11 cellular contexts compared by ENCODE assay signal in the genomic region with DNA sequence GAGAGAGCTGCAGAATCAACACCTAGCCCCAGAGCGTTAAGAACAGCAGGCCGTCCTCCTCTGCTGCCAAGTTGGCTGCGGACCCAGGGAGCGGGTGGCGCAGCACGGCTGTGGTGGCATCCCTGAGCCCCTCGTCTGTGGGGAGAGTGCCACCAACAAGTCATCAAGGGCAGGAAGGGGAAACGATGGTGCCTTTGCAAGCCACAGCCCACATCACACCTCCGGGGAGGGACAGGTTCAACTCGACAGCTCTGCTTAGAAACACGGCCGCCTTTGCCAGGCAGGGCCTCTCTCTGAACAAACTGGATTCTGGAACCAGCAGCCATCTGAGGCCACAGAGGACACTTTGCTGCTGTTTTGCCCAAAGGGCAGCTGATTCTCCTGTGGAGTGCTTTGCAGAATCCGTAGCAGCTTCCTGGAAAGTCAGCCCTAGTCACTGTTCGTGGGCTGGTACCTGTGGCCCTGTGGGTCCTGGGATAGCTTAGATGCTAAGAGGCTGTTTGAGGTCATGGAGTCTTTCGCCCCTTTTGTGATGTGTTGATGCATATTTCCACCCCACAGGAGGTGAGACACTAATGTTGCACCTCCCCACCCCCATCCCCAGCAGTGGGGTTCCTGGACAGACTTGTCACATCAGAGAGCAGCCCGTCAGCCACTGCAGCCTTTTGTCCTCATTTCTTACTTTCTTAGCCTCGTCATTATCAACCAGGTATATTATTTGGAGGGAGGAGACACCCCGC.
A peak's percentile ranks its signal among the peaks of the same experiment; 100 is the strongest.
DNase-seq lines count a peak whose midpoint lies in the region; ATAC-seq, FAIRE-seq and TF ChIP-seq lines count a peak whose summit lies in the region.
"Had no signal": no experiment of that assay in that cellular context is flagged by ENCODE, and none has a peak within 500 bp of the region (broad histone marks: within the 10 kb centered on the region; RNA-seq: fewer than 3 reads in every experiment).

No MANE protein-coding gene starts in this region.

- peak; percentile 19 for DNase-seq in NCI-H1694 (lab: John Stamatoyannopoulos, UW)
- peak; percentile 76 for DNase-seq in activated CD8-positive, alpha-beta T cell treated with anti-CD3 and anti-CD28 coated beads for 36 hours
- peak; percentile 54 for DNase-seq in activated naive CD8-positive, alpha-beta T cell treated with anti-CD3 and anti-CD28 coated beads, Interleukin-2, amount 10 ng/mL, durations not matched to agents 7 days and 5 days
- peak; percentile 2 for DNase-seq in stimulated activated CD8-positive, alpha-beta memory T cell treated with anti-CD3 and anti-CD28 coated beads, Interleukin-12 subunit alpha, Interleukin-12 subunit beta, amount 100 ng/mL, for 1 hour (ENCODE audit: low read depth)
- DNase-seq in urothelium cell line (ENCODE audit: low spot score) = no peak
- DNase-seq in cerebellum (ENCODE audit: low spot score) = no peak
- no peak for DNase-seq in effector CD4-positive, alpha-beta T cell
- DNase-seq: HFFc6, midbrain, testis had no signal

- H3K27ac Mint-ChIP-seq in activated CD8-positive, alpha-beta T cell treated with anti-CD3 and anti-CD28 coated beads for 36 hours = peak overlapping the region; percentile 80
- peak overlapping the region; percentile 54 for H3K27ac Mint-ChIP-seq in activated naive CD8-positive, alpha-beta T cell treated with anti-CD3 and anti-CD28 coated beads, Interleukin-2, amount 10 ng/mL, durations not matched to agents 7 days and 5 days
- H3K27ac Mint-ChIP-seq: HFFc6 had no signal

- no peaks in the 10 kb centered on the region for H3K36me3 Mint-ChIP-seq in activated CD8-positive, alpha-beta T cell treated with anti-CD3 and anti-CD28 coated beads for 36 hours (ENCODE audit: low read depth)
- no peaks in the 10 kb centered on the region for H3K36me3 Mint-ChIP-seq in activated naive CD8-positive, alpha-beta T cell treated with anti-CD3 and anti-CD28 coated beads, Interleukin-2, amount 10 ng/mL, durations not matched to agents 7 days and 5 days

- H3K4me3 Mint-ChIP-seq in activated CD8-positive, alpha-beta T cell treated with anti-CD3 and anti-CD28 coated beads for 36 hours = no peak overlapping the region
- peak overlapping the region; percentile 32 for H3K4me3 Mint-ChIP-seq in activated naive CD8-positive, alpha-beta T cell treated with anti-CD3 and anti-CD28 coated beads, Interleukin-2, amount 10 ng/mL, durations not matched to agents 7 days and 5 days
- H3K4me3 Mint-ChIP-seq: HFFc6 had no signal

- CTCF ChIA-PET in activated CD8-positive, alpha-beta T cell treated with anti-CD3 and anti-CD28 coated beads for 36 hours (lab: Charles Lee) = interaction anchor here (1.1 kb wide), 1 partner anchor 19 kb away, joined by 3 read pairs; no protein-coding TSS in a partner anchor

- no peak for TF ChIP-seq CTCF in activated CD8-positive, alpha-beta T cell treated with anti-CD3 and anti-CD28 coated beads for 36 hours (IDR thresholded peaks at IDR 0.05)

- intact Hi-C loops in activated CD8-positive, alpha-beta T cell treated with anti-CD3 and anti-CD28 coated beads for 36 hours (cut with micrococcal nuclease) = no loop called here

- peak; percentile 55 for ATAC-seq in activated CD8-positive, alpha-beta T cell treated with anti-CD3 and anti-CD28 coated beads for 36 hours
- peak; percentile 67 for ATAC-seq in activated naive CD8-positive, alpha-beta T cell treated with anti-CD3 and anti-CD28 coated beads, Interleukin-2, amount 10 ng/mL, durations not matched to agents 7 days and 5 days (ENCODE audit: low read depth)

- H3K27me3 Mint-ChIP-seq in activated CD8-positive, alpha-beta T cell treated with anti-CD3 and anti-CD28 coated beads for 36 hours = no peaks in the 10 kb centered on the region
- peaks cover 2% of the 10 kb centered on the region for H3K27me3 Mint-ChIP-seq in activated naive CD8-positive, alpha-beta T cell treated with anti-CD3 and anti-CD28 coated beads, Interleukin-2, amount 10 ng/mL, durations not matched to agents 7 days and 5 days

- FAIRE-seq in urothelium cell line (lab: Jason Lieb, UNC) = no peak
- FAIRE-seq: frontal cortex had no signal

- POLR2A ChIA-PET in activated CD8-positive, alpha-beta T cell treated with anti-CD3 and anti-CD28 coated beads for 36 hours (lab: Charles Lee) = interaction anchor here (1.0 kb wide), 1 partner anchor 40 kb away, joined by 3 read pairs; no protein-coding TSS in a partner anchor
- POLR2A ChIA-PET in activated naive CD8-positive, alpha-beta T cell treated with anti-CD3 and anti-CD28 coated beads, Interleukin-2, amount 10 ng/mL, durations not matched to agents 7 days and 5 days (lab: Charles Lee) = interaction anchor here (0.7 kb wide), 1 partner anchor 452 kb away, joined by 4 read pairs; no protein-coding TSS in a partner anchor

- H3K9me3 Mint-ChIP-seq in activated CD8-positive, alpha-beta T cell treated with anti-CD3 and anti-CD28 coated beads for 36 hours = no peaks in the 10 kb centered on the region
- H3K9me3 Mint-ChIP-seq in activated naive CD8-positive, alpha-beta T cell treated with anti-CD3 and anti-CD28 coated beads, Interleukin-2, amount 10 ng/mL, durations not matched to agents 7 days and 5 days = no peaks in the 10 kb centered on the region
- H3K9me3 Mint-ChIP-seq: HFFc6 had no signal

- H3K4me1 Mint-ChIP-seq in activated CD8-positive, alpha-beta T cell treated with anti-CD3 and anti-CD28 coated beads for 36 hours (ENCODE audit: low read depth) = peaks cover 55% of the 10 kb centered on the region
- H3K4me1 Mint-ChIP-seq in activated naive CD8-positive, alpha-beta T cell treated with anti-CD3 and anti-CD28 coated beads, Interleukin-2, amount 10 ng/mL, durations not matched to agents 7 days and 5 days = peaks cover 35% of the 10 kb centered on the region

Comparison
In these comparisons a context has a peak if more than half of its experiments do, and no peak if none do; other contexts are left out.
1. DNase-seq: peak in NCI-H1694 (single experiment), activated CD8-positive, alpha-beta T cell treated with anti-CD3 and anti-CD28 coated beads for 36 hours (single experiment), activated naive CD8-positive, alpha-beta T cell treated with anti-CD3 and anti-CD28 coated beads, Interleukin-2, amount 10 ng/mL, durations not matched to agents 7 days and 5 days (single experiment) and stimulated activated CD8-positive, alpha-beta memory T cell treated with anti-CD3 and anti-CD28 coated beads, Interleukin-12 subunit alpha, Interleukin-12 subunit beta, amount 100 ng/mL, for 1 hour (single experiment); none in urothelium cell line (single experiment), cerebellum (single experiment) and effector CD4-positive, alpha-beta T cell (single experiment).